In genomic region chrX:53048169-53049126, GRCh38 we compare ENCODE assay signal across 8 cellular contexts. TPM values are rescaled to one million over a fixed set of nuclear protein-coding genes. Genes with fewer than 3 reads are reported as not detected.
DNase-seq lines count a peak whose midpoint lies in the region; ATAC-seq and TF ChIP-seq lines count a peak whose summit lies in the region.
"Had no signal": no experiment of that assay in that cellular context is flagged by ENCODE, and none has a peak within 500 bp of the region (broad histone marks: within the 10 kb centered on the region; RNA-seq: fewer than 3 reads in every experiment).

TSS of gene GPR173 (plus strand) at chrX:53048789. CDS start at chrX:53076622, 27,833 bp downstream.

- H3K4me3 ChIP-seq in HUES6 (ENCODE audit: low read depth, low read length): peak within 1 kb of the TSS; percentile 80
- H3K4me3 ChIP-seq in SK-N-SH (ENCODE audit: low read depth in 2 of 2, low read length in 1 of 2): peak within 1 kb of the TSS; percentile 59 to 65

- CTCF ChIA-PET in SK-N-SH (lab: Yijun Ruan, JAX): interaction anchor here (1.5 kb wide), 1 partner anchor 21 kb away, joined by 4 read pairs; no protein-coding TSS in a partner anchor

- DNase-seq in SK-N-SH (peak; percentile 85), foreskin keratinocyte (no peak), nucleus accumbens (lab: John Stamatoyannopoulos, UW) (peak in 54 of 56 donors; percentile 14 to 87 (median 66))
- no peak for DNase-seq in activated effector memory CD4-positive, alpha-beta T cell treated with Interleukin-2 at 50 U/mL for 16 hours
- DNase-seq in activated CD4-positive, CD25-positive, alpha-beta regulatory T cell treated with anti-CD3 and anti-CD28 coated beads, Interleukin-2, amount 50 U/mL, for 72 hours: no peak

- no peaks in the 10 kb centered on the region for H3F3A ChIP-seq in SK-N-SH (replicated peaks; ENCODE audit: insufficient read depth)

- 7% methylated on average over 21 of the region's 38 CpGs for WGBS in SK-N-SH (ENCODE audit: low lambda C conversion rate)

- H3K27ac ChIP-seq in HUES6 (ENCODE audit: low read depth, low read length) (peak within 1 kb of the TSS; percentile 99), SK-N-SH (ENCODE audit: low read depth in 2 of 2, low read length in 1 of 2) (peak within 1 kb of the TSS; percentile 44 to 84; a peak in 3 of 4 replicates), foreskin keratinocyte (no peak within 1 kb of the TSS)

- peaks cover 45% of the 10 kb centered on the region for H3K79me2 ChIP-seq in SK-N-SH (ENCODE audit: insufficient read depth)

- ATAC-seq in foreskin keratinocyte: peak; percentile 37
- ATAC-seq in HG02885 (IDR thresholded peaks at IDR 0.05; ENCODE audit: poor library complexity, unreplicated experiment): no peak

- TF ChIP-seq CTCF in SK-N-SH (IDR thresholded peaks at IDR 0.05): no peak
- TF ChIP-seq CTCF in foreskin keratinocyte (conservative IDR thresholded peaks at IDR 0.05): no peak

- POLR2A ChIA-PET in SK-N-SH (lab: Yijun Ruan, JAX): interaction anchor here (1.5 to 1.6 kb wide), 2 partner anchors 34 to 53 kb away, joined by 5 to 6 read pairs; partner anchors contain the start of gene TSPYL2

- peaks cover 16% of the 10 kb centered on the region; the same call in 1 of the 2 replicates for H3K4me1 ChIP-seq in HUES6 (ENCODE audit: control insufficient read depth, insufficient read depth, low read length)
- H3K4me1 ChIP-seq in SK-N-SH (ENCODE audit: control insufficient read depth in 1 of 2, insufficient read depth in 2 of 2, low read depth in 1 of 2, low read length in 1 of 2): peaks cover 0 to 9% of the 10 kb centered on the region in 2 experiments; a peak in 1 of 4 replicates
- H3K4me1 ChIP-seq in foreskin keratinocyte: no peaks in the 10 kb centered on the region

- H3K4me2 ChIP-seq in SK-N-SH: peak within 1 kb of the TSS; percentile 81

- TF ChIP-seq RAD21 in SK-N-SH (IDR thresholded peaks at IDR 0.05; ENCODE audit: low read length): no peak

- H4K20me1 ChIP-seq in SK-N-SH (ENCODE audit: insufficient read depth): peaks cover 22% of the 10 kb centered on the region; the same call in 1 of the 2 replicates

- H2AFZ ChIP-seq in SK-N-SH (ENCODE audit: low read depth): peak within 1 kb of the TSS; percentile 84; the same call in 1 of the 2 replicates

- H3K36me3 ChIP-seq in HUES6 (ENCODE audit: control insufficient read depth, insufficient read depth, low read length) (no peaks in the 10 kb centered on the region), SK-N-SH (replicated peaks in 1 of 2; ENCODE audit: control insufficient read depth in 1 of 2, insufficient read depth in 2 of 2, low read length in 1 of 2) (no peaks in the 10 kb centered on the region)

- H3K9ac ChIP-seq in HUES6 (ENCODE audit: low read length) (peak within 1 kb of the TSS; percentile 98), SK-N-SH (peak within 1 kb of the TSS; percentile 73)

- H3K9me3 ChIP-seq in HUES6 (ENCODE audit: control insufficient read depth, insufficient read depth, low read depth, low read length) (peaks cover 17% of the 10 kb centered on the region; the same call in 1 of the 2 replicates), SK-N-SH (no peaks in the 10 kb centered on the region)

- TF ChIP-seq EP300 in SK-N-SH (IDR thresholded peaks at IDR 0.05; ENCODE audit: borderline replicate concordance in 1 of 2, low read depth in 1 of 2, low read length in 1 of 2): no peak

- H3K27me3 ChIP-seq in HUES6 (ENCODE audit: control insufficient read depth, insufficient read depth, low read length) (no peaks in the 10 kb centered on the region), SK-N-SH (ENCODE audit: insufficient read depth) (peaks cover 17% of the 10 kb centered on the region; the same call in 1 of the 2 replicates), foreskin keratinocyte (no peaks in the 10 kb centered on the region)

- H3K9me2 ChIP-seq in SK-N-SH: no peaks in the 10 kb centered on the region

TF ChIP-seq in SK-N-SH, 30 proteins besides CTCF, POLR2A, EP300 and RAD21 (continues in another document):
- TF ChIP-seq GABPA (IDR thresholded peaks at IDR 0.05; ENCODE audit: low read depth) (peak; percentile 73), USF2 (IDR thresholded peaks at IDR 0.05; ENCODE audit: borderline replicate concordance, low read depth, low read length) (no peak), MEF2A (IDR thresholded peaks at IDR 0.05; ENCODE audit: borderline replicate concordance, low read depth) (no peak), NRF1 (IDR thresholded peaks at IDR 0.05; ENCODE audit: low read depth, low read length) (no peak), FOXM1 (IDR thresholded peaks at IDR 0.05; ENCODE audit: low read depth) (no peak), ZBTB33 (IDR thresholded peaks at IDR 0.05; ENCODE audit: borderline replicate concordance, low read depth) (no peak), POLR2AphosphoS5 (IDR thresholded peaks at IDR 0.05; ENCODE audit: low read depth, low read length) (peak; percentile 29; the same call in 1 of the 2 replicates), NFIC (IDR thresholded peaks at IDR 0.05; ENCODE audit: borderline replicate concordance) (no peak), MAX (IDR thresholded peaks at IDR 0.05; ENCODE audit: low read depth) (no peak), USF1 (IDR thresholded peaks at IDR 0.05; ENCODE audit: borderline replicate concordance, low read depth) (no peak), TEAD4 (IDR thresholded peaks at IDR 0.05; ENCODE audit: borderline replicate concordance, insufficient read depth) (no peak), REST (IDR thresholded peaks at IDR 0.05; ENCODE audit: low read depth, low read length) (no peak), GATA2 (CRISPR knock-in tag; IDR thresholded peaks at IDR 0.05) (no peak), RCOR1 (IDR thresholded peaks at IDR 0.05; ENCODE audit: low read length) (no peak), TAF1 (IDR thresholded peaks at IDR 0.05; ENCODE audit: borderline replicate concordance, low read depth, low read length) (no peak)

RNA-seq across cellular contexts. Expression of gene GPR173, which starts in this region (rescaled TPM):
- polyA plus RNA-seq in SK-N-SH (2012; rRNA removed): 5.8 TPM in 2 replicates
- polyA plus RNA-seq in SK-N-SH (2012; cell fraction: cytosol; rRNA removed): 1.4 and 2.2 TPM in 2 replicates
- 48.9 and 54.0 TPM in 2 replicates for polyA plus RNA-seq in SK-N-SH (2012; cell fraction: nucleus; rRNA removed)
- total RNA-seq in foreskin keratinocyte: 0.35 and 0.75 TPM in 2 replicates
- polyA plus RNA-seq in foreskin keratinocyte: 0.26 and 0.40 TPM in 2 replicates
- total RNA-seq: T-helper 1 cell treated with Interleukin-12 subunit alpha and Interleukin-12 subunit beta and Interleukin-4 antibody, amounts not matched to agents 30 ng/mL and 1 ng/mL, for 36 hours had no signal

Comparison
In these comparisons a context has a peak if more than half of its experiments do, and no peak if none do; other contexts are left out.
1. Peak in ATAC-seq in foreskin keratinocyte; RNA of the gene not detected or under 1 TPM.
2. DNase-seq: peak in SK-N-SH (single experiment) and nucleus accumbens (54 of 56); none in foreskin keratinocyte (0 of 2), activated effector memory CD4-positive, alpha-beta T cell treated with Interleukin-2 at 50 U/mL for 16 hours (single experiment) and activated CD4-positive, CD25-positive, alpha-beta regulatory T cell treated with anti-CD3 and anti-CD28 coated beads, Interleukin-2, amount 50 U/mL, for 72 hours (single experiment).